26 cellular contexts compared by ENCODE assay signal in genomic region chr2:213288913-213289700, GRCh38. TPM values are rescaled to one million over a fixed set of nuclear protein-coding genes. Genes with fewer than 3 reads are reported as not detected.
DNase-seq lines count a peak whose midpoint lies in the region; ATAC-seq, FAIRE-seq and TF ChIP-seq lines count a peak whose summit lies in the region.
"Had no signal": no experiment of that assay in that cellular context is flagged by ENCODE, and none has a peak within 500 bp of the region (broad histone marks: within the 10 kb centered on the region; RNA-seq: fewer than 3 reads in every experiment).

No MANE protein-coding gene starts in this region.

- dilution Hi-C loops in endothelial cell of umbilical vein (cut with MboI; ENCODE audit: extremely low pct_ligation_motif_present, low sequenced_read_pairs) = no loop called here

- H3K9me1 ChIP-seq in endothelial cell of umbilical vein (replicated peaks; ENCODE audit: control insufficient read depth, extremely low read depth, insufficient read depth, low read length) = no peaks in the 10 kb centered on the region

- H4K20me1 ChIP-seq in endothelial cell of umbilical vein (replicated peaks; ENCODE audit: control insufficient read depth, extremely low read depth, insufficient read depth, low read length) = no peaks in the 10 kb centered on the region

- no peaks in the 10 kb centered on the region for H3K27me3 ChIP-seq in endothelial cell of umbilical vein (ENCODE audit: control insufficient read depth in 2 of 2, insufficient read depth in 2 of 2, low read length in 2 of 2)
- H3K27me3 ChIP-seq in H7 (ENCODE audit: control insufficient read depth, insufficient read depth, low read length) = no peaks in the 10 kb centered on the region
- no peaks in the 10 kb centered on the region for H3K27me3 ChIP-seq in prostate gland (replicated peaks; ENCODE audit: insufficient read depth)
- H3K27me3 ChIP-seq: suprapubic skin had no signal

- H3K36me3 ChIP-seq in endothelial cell of umbilical vein (ENCODE audit: control insufficient read depth in 2 of 2, extremely low read depth in 1 of 2, insufficient read depth in 2 of 2, low read length in 2 of 2) (no peaks in the 10 kb centered on the region), H7 (replicated peaks; ENCODE audit: control insufficient read depth, insufficient read depth, low read length) (no peaks in the 10 kb centered on the region; the same call in 1 of the 2 replicates), prostate gland (no peaks in the 10 kb centered on the region)
- H3K36me3 ChIP-seq: suprapubic skin had no signal

- intact Hi-C loops in endothelial cell of umbilical vein (cut with micrococcal nuclease) = no loop called here
- intact Hi-C loops in prostate gland (cut with DNase I) = no loop called here

- 56% methylated on average over 2 of the region's 2 CpGs for WGBS in prostate gland

- peak; percentile 72 for FAIRE-seq in endothelial cell of umbilical vein (lab: Jason Lieb, UNC)
- FAIRE-seq: frontal cortex, GM19239, H54 had no signal

- H3K4me3 ChIP-seq in endothelial cell of umbilical vein (replicated peaks in 1 of 3; ENCODE audit: insufficient read depth in 1 of 3, low read depth in 1 of 3, low read length in 3 of 3) (no peak overlapping the region), H7 (ENCODE audit: insufficient read depth, low read depth, low read length) (no peak overlapping the region), prostate gland (no peak overlapping the region)
- H3K4me3 ChIP-seq: mucosa of descending colon, suprapubic skin had no signal

- H3K9me3 ChIP-seq in endothelial cell of umbilical vein (replicated peaks; ENCODE audit: control insufficient read depth, insufficient read depth, low read length) (no peaks in the 10 kb centered on the region), prostate gland (no peaks in the 10 kb centered on the region)
- H3K9me3 ChIP-seq: mucosa of descending colon, suprapubic skin had no signal

- BruUV-seq in endothelial cell of umbilical vein (replicated peaks; lab: Mats Ljungman, UMichigan) = no TSS peak

- H3K79me2 ChIP-seq in endothelial cell of umbilical vein (ENCODE audit: control insufficient read depth, insufficient read depth, low read length) = no peaks in the 10 kb centered on the region

- CTCF ChIA-PET in endothelial cell of umbilical vein (lab: Charles Lee) = no interaction called here

- ATAC-seq in HG02678 (IDR thresholded peaks at IDR 0.05; ENCODE audit: unreplicated experiment) = no peak
- ATAC-seq: activated CD8-positive, alpha-beta T cell treated with anti-CD3 and anti-CD28 coated beads, Interleukin-2, amount 10 ng/mL, durations not matched to agents 7 days and 5 days; left ventricle myocardium superior; mucosa of descending colon; right cardiac atrium; T-helper 17 cell had no signal

- no peak overlapping the region for H3K4me2 ChIP-seq in endothelial cell of umbilical vein (ENCODE audit: insufficient read depth, low read length)

- H3K27ac ChIP-seq in endothelial cell of umbilical vein (ENCODE audit: insufficient read depth, low read depth, low read length) = no peak overlapping the region
- H3K27ac ChIP-seq in prostate gland = no peak overlapping the region
- H3K27ac ChIP-seq: epithelial cell of prostate, suprapubic skin had no signal

- peaks cover 6% of the 10 kb centered on the region for H3K4me1 ChIP-seq in endothelial cell of umbilical vein (ENCODE audit: control insufficient read depth, extremely low read depth, insufficient read depth, low read length)
- H3K4me1 ChIP-seq in prostate gland (replicated peaks) = no peaks in the 10 kb centered on the region

- TF ChIP-seq POLR2A in endothelial cell of umbilical vein (IDR thresholded peaks at IDR 0.05; ENCODE audit: low read depth, low read length) (no peak), prostate gland (IDR thresholded peaks at IDR 0.05) (no peak)

- H3K9ac ChIP-seq in endothelial cell of umbilical vein (replicated peaks; ENCODE audit: extremely low read depth, insufficient read depth, low read length) = no peak overlapping the region

- DNase-seq in EH (ENCODE audit: low read depth) (peak; percentile 8), M059J (ENCODE audit: low read depth) (peak; percentile 75), endothelial cell of umbilical vein (ENCODE audit: low read depth, low spot score) (no peak), myocyte (ENCODE audit: low read depth) (peak; percentile 51), iPS-NIHi7 (ENCODE audit: extremely low spot score) (no peak), H7 (no peak), prostate gland (ENCODE audit: low spot score) (no peak)
- DNase-seq: activated B cell treated with CpG ODN at 0.5 μM for 24 hours; activated CD8-positive, alpha-beta T cell treated with anti-CD3 and anti-CD28 coated beads, Interleukin-2, amount 10 ng/mL, durations not matched to agents 7 days and 5 days; activated naive CD4-positive, alpha-beta T cell treated with anti-CD3 and anti-CD28 coated beads, Interleukin-2, amount 50 U/mL, for 16 hours; activated T-cell treated with anti-CD3 and anti-CD28 coated beads, Interleukin-2, amount 50 U/mL, for 24 hours; left ventricle myocardium superior; mucosa of descending colon; NCI-H1436; NCI-H2171; NCI-H69; right cardiac atrium; SIG-M5; stimulated activated CD4-positive, alpha-beta T cell treated with anti-CD3 and anti-CD28 coated beads, Interleukin-15, amount 100 ng/mL, for 24 hours; T-helper 17 cell had no signal

- no peak for TF ChIP-seq CTCF in endothelial cell of umbilical vein (IDR thresholded peaks at IDR 0.05; ENCODE audit: extremely low read depth in 1 of 2, insufficient read depth in 1 of 2, low read depth in 1 of 2, low read length in 2 of 2)
- TF ChIP-seq CTCF in prostate gland (IDR thresholded peaks at IDR 0.05) = no peak

- no peak overlapping the region for H2AFZ ChIP-seq in endothelial cell of umbilical vein (ENCODE audit: low read depth, low read length)

- POLR2A ChIA-PET in endothelial cell of umbilical vein (lab: Charles Lee) = no interaction called here

TF ChIP-seq in endothelial cell of umbilical vein, 7 proteins besides CTCF, POLR2A, EP300 and RAD21:
- TF ChIP-seq GATA2 (IDR thresholded peaks at IDR 0.05; ENCODE audit: insufficient read depth, insufficient read length, low read depth, low read length) (no peak), POLR2AphosphoS5 (IDR thresholded peaks at IDR 0.05; ENCODE audit: insufficient read depth, low read depth, low read length) (no peak), FOS (IDR thresholded peaks at IDR 0.05; ENCODE audit: borderline replicate concordance, insufficient read depth, low read length) (no peak), EZH2 (IDR thresholded peaks at IDR 0.05; ENCODE audit: borderline replicate concordance, low read depth, low read length, severe bottlenecking) (no peak), MYC (IDR thresholded peaks at IDR 0.05; ENCODE audit: low read depth, low read length) (no peak), MAX (IDR thresholded peaks at IDR 0.05; ENCODE audit: insufficient read depth, insufficient read length) (no peak)

RNA-seq across cellular contexts. Expression of gene SPAG16, which starts 4.8 kb away (rescaled TPM):
- 20.8 and 37.8 TPM in 2 replicates for total RNA-seq in M059J (2014; rRNA removed; shearing (Covaris generic))
- total RNA-seq in endothelial cell of umbilical vein (7.4 and 7.7 TPM in 2 replicates), myocyte (22.6 and 27.8 TPM in 2 replicates), prostate gland (10 to 100 TPM; 27.1 to 29.2 TPM)
- 2.4 and 4.0 TPM in 2 replicates for polyA plus RNA-seq in endothelial cell of umbilical vein
- 7.6 and 8.4 TPM in 2 replicates for polyA plus RNA-seq in endothelial cell of umbilical vein (2011; cell fraction: cytosol; rRNA removed)
- 5.1 and 5.6 TPM in 2 replicates for polyA plus RNA-seq in endothelial cell of umbilical vein (2011; cell fraction: nucleus; rRNA removed)
- 8.5 and 8.8 TPM in 2 replicates for polyA plus RNA-seq in endothelial cell of umbilical vein (2012)
- polyA minus RNA-seq in endothelial cell of umbilical vein = 1.8 and 2.9 TPM in 2 replicates
- polyA minus RNA-seq in endothelial cell of umbilical vein (2011; cell fraction: cytosol; rRNA and poly(A)+ RNA removed) = 6.7 TPM
- 6.3 and 6.4 TPM in 2 replicates for polyA minus RNA-seq in endothelial cell of umbilical vein (2011; cell fraction: nucleus; rRNA and poly(A)+ RNA removed)
- polyA plus RNA-seq in myocyte (2012) = 15.5 TPM
- 17.2 and 23.3 TPM in 2 replicates for total RNA-seq in H7 (2014; rRNA removed; shearing (Covaris generic))

Comparison
In these comparisons a context has a peak if more than half of its experiments do, and no peak if none do; other contexts are left out.
1. DNase-seq: peak in EH (single experiment), M059J (single experiment) and myocyte (single experiment); none in endothelial cell of umbilical vein (single experiment), iPS-NIHi7 (single experiment), H7 (single experiment) and prostate gland (single experiment).